ENCODE assay signal across 8 cellular contexts in the genomic region with DNA sequence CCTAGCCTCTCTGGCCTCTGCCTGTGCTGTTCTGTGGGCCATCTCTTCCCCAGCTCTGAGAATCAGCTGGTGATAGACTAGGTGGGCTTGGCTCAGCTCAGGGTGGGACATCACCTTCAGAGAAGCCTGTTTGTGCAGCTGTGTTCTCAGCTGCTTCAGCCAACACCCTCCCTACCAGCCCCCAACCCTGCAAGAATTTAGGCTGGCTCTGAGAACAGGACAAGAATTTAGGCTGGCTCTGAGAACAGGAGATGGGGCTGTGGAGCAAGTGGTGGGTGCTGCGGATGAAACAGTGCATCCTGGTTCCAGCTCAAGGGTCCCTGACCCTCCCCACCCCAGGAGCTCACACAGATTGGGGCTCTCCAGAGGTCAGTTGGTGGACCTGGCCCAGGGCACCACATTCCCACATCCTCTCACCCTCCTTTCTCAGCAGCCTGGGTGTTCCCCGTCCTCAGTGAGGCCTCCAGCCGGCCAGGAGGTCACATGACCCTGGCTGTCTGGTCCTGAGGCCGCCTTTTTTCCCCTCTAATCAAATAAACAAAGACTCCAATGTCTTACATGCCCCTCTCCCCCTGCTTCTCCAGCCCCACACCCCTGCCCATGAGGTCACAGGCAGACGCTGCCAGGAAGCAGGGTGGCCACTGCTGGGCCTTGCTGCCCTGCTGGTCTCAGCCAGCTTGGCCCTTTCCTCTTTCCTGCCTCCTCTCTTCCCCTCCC. TPM values are rescaled to one million over a fixed set of nuclear protein-coding genes. Genes with fewer than 3 reads are reported as not detected.
DNase-seq lines count a peak whose midpoint lies in the region; ATAC-seq, FAIRE-seq and TF ChIP-seq lines count a peak whose summit lies in the region.

No MANE protein-coding gene starts in this region.

- intact Hi-C loops in left ventricle myocardium inferior (cut with micrococcal nuclease): no loop called here

- H3K27me3 ChIP-seq in left ventricle myocardium inferior (ENCODE audit: low read depth) (no peaks in the 10 kb centered on the region), small intestine (ENCODE audit: control insufficient read depth in 2 of 2, insufficient read depth in 2 of 2, low read length in 2 of 2) (no peaks in the 10 kb centered on the region)

- no peak for FAIRE-seq in small intestine (lab: Jason Lieb, UNC)

- H3K4me1 ChIP-seq in left ventricle myocardium inferior (peaks cover 97% of the 10 kb centered on the region), small intestine (ENCODE audit: control insufficient read depth in 2 of 2, insufficient read depth in 1 of 2, low read depth in 1 of 2, low read length in 1 of 2) (peaks cover 0 to 18% of the 10 kb centered on the region in 2 donors)

- 33 to 80% (median 64%) methylated on average over 5 of the region's 5 CpGs for WGBS in small intestine, 3 donors

- H3K9me3 Mint-ChIP-seq in activated T-helper 17 cell treated with anti-CD3 and anti-CD28 coated beads, Interleukin-2, amount 50 U/mL, for 72 hours: no peaks in the 10 kb centered on the region

- peaks cover 50% of the 10 kb centered on the region for H3K4me1 Mint-ChIP-seq in activated T-helper 17 cell treated with anti-CD3 and anti-CD28 coated beads, Interleukin-2, amount 50 U/mL, for 72 hours

- ATAC-seq in activated T-helper 17 cell treated with anti-CD3 and anti-CD28 coated beads, Interleukin-2, amount 50 U/mL, for 72 hours (replicated peaks): peak; percentile 26
- no peak for ATAC-seq in GM19467 (IDR thresholded peaks at IDR 0.05; ENCODE audit: unreplicated experiment)

- H3K36me3 ChIP-seq in left ventricle myocardium inferior: peaks cover 37% of the 10 kb centered on the region
- peaks cover 0 to 2% of the 10 kb centered on the region in 2 donors for H3K36me3 ChIP-seq in small intestine (ENCODE audit: control insufficient read depth in 2 of 2, insufficient read depth in 2 of 2, low read length in 2 of 2)

- H3K27ac ChIP-seq in left ventricle myocardium inferior (replicated peaks) (peak overlapping the region; percentile 85), small intestine (ENCODE audit: low read depth in 1 of 2, low read length in 1 of 2) (peak overlapping the region in 1 of 2 donors; percentile 82)

- DNase-seq in GM03348 (ENCODE audit: low spot score) (peak; percentile 32), left ventricle myocardium inferior (peak; percentile 62), renal cortical epithelial cell (ENCODE audit: low read depth) (peak; percentile 45), small intestine (no peak), NCI-H1048 (lab: John Stamatoyannopoulos, UW) (no peak)
- DNase-seq in activated CD4-positive, alpha-beta T cell treated with anti-CD3 and anti-CD28 coated beads for 48 hours: no peak

- peak overlapping the region; percentile 25 for H3K4me3 Mint-ChIP-seq in activated T-helper 17 cell treated with anti-CD3 and anti-CD28 coated beads, Interleukin-2, amount 50 U/mL, for 72 hours

- H3K27ac Mint-ChIP-seq in activated T-helper 17 cell treated with anti-CD3 and anti-CD28 coated beads, Interleukin-2, amount 50 U/mL, for 72 hours: peak overlapping the region; percentile 95

- H3K4me3 ChIP-seq in left ventricle myocardium inferior (peak overlapping the region; percentile 14), small intestine (ENCODE audit: low read depth in 1 of 2, low read length in 2 of 2) (no peak overlapping the region)

- H3K36me3 Mint-ChIP-seq in activated T-helper 17 cell treated with anti-CD3 and anti-CD28 coated beads, Interleukin-2, amount 50 U/mL, for 72 hours (ENCODE audit: low read depth): peaks cover 99% of the 10 kb centered on the region

- no peak for TF ChIP-seq CTCF in left ventricle myocardium inferior (IDR thresholded peaks at IDR 0.05; ENCODE audit: borderline replicate concordance)

- no peaks in the 10 kb centered on the region for H3K27me3 Mint-ChIP-seq in activated T-helper 17 cell treated with anti-CD3 and anti-CD28 coated beads, Interleukin-2, amount 50 U/mL, for 72 hours

- H3K9me3 ChIP-seq in left ventricle myocardium inferior (replicated peaks) (no peaks in the 10 kb centered on the region), small intestine (ENCODE audit: control insufficient read depth, low read depth) (no peaks in the 10 kb centered on the region)

RNA-seq across cellular contexts. Expression of gene PLEKHO2, which starts 14.9 kb away (rescaled TPM):
- total RNA-seq in activated T-helper 17 cell treated with anti-CD3 and anti-CD28 coated beads, Interleukin-2, amount 50 U/mL, for 72 hours: 10 to 100 TPM; 21.8 to 25.9 TPM
- total RNA-seq in left ventricle myocardium inferior (8.0 TPM), renal cortical epithelial cell (8.7 and 11.9 TPM in 2 replicates)
- polyA plus RNA-seq in small intestine: 10 to 100 TPM in 1 of 3 donors, 1 to 10 TPM in 2; 1.3 to 17.8 (median 9.2) TPM

RNA-seq across cellular contexts. Expression of gene PIF1, which starts 31.1 kb away (rescaled TPM):
- total RNA-seq in activated T-helper 17 cell treated with anti-CD3 and anti-CD28 coated beads, Interleukin-2, amount 50 U/mL, for 72 hours: 10 to 100 TPM; 44.4 to 53.1 TPM
- total RNA-seq in left ventricle myocardium inferior: 0.41 TPM
- 0.60 and 5.7 TPM in 2 replicates for total RNA-seq in renal cortical epithelial cell
- 10 to 100 TPM in 1 of 3 donors, under 1 TPM in 2; 0.45 to 11.7 (median 0.81) TPM for polyA plus RNA-seq in small intestine

RNA-seq across cellular contexts. Expression of gene ANKDD1A, which starts 55.1 kb away (rescaled TPM):
- total RNA-seq in activated T-helper 17 cell treated with anti-CD3 and anti-CD28 coated beads, Interleukin-2, amount 50 U/mL, for 72 hours: 10 to 100 TPM in 1 of 2 donors, 1 to 10 TPM in 1; 4.3 to 10.1 TPM
- total RNA-seq in left ventricle myocardium inferior (1.8 TPM), renal cortical epithelial cell (0.35 and 1.1 TPM in 2 replicates)
- 1 to 10 TPM in 1 of 3 donors, under 1 TPM in 1, not detected in 1; 0.81 to 1.7 TPM for polyA plus RNA-seq in small intestine

Comparison
In these comparisons a context has a peak if more than half of its experiments do, and no peak if none do; other contexts are left out.
1. DNase-seq: peak in GM03348 (single experiment), left ventricle myocardium inferior (single experiment) and renal cortical epithelial cell (single experiment); none in small intestine (single experiment), NCI-H1048 (single experiment) and activated CD4-positive, alpha-beta T cell treated with anti-CD3 and anti-CD28 coated beads for 48 hours (single experiment).